ENCODE assay signal across 8 cellular contexts in genomic region chr3:197298858-197299854, GRCh38. TPM values are rescaled to one million over a fixed set of nuclear protein-coding genes. Genes with fewer than 3 reads are reported as not detected.
DNase-seq lines count a peak whose midpoint lies in the region; ATAC-seq and TF ChIP-seq lines count a peak whose summit lies in the region.

No MANE protein-coding gene starts in this region.

- peak overlapping the region; percentile 87 for H3K27ac Mint-ChIP-seq in activated CD8-positive, alpha-beta memory T cell treated with anti-CD3 and anti-CD28 coated beads, Interleukin-2, amount 10 ng/mL, durations not matched to agents 7 days and 5 days
- H3K27ac Mint-ChIP-seq in natural killer cell = peak overlapping the region; percentile 91 to 95

- peaks cover 39% of the 10 kb centered on the region for H3K27me3 Mint-ChIP-seq in activated CD8-positive, alpha-beta memory T cell treated with anti-CD3 and anti-CD28 coated beads, Interleukin-2, amount 10 ng/mL, durations not matched to agents 7 days and 5 days
- peaks cover 6 to 11% of the 10 kb centered on the region in 2 donors for H3K27me3 Mint-ChIP-seq in natural killer cell (ENCODE audit: low read depth in 2 of 2)

- H3K27me3 ChIP-seq in BLaER1 (peaks cover 18% of the 10 kb centered on the region), esophagus squamous epithelium (no peaks in the 10 kb centered on the region), uterus (no peaks in the 10 kb centered on the region)

- peak; percentile 29 for ATAC-seq in GM19467 (IDR thresholded peaks at IDR 0.05; ENCODE audit: unreplicated experiment)
- ATAC-seq in activated CD8-positive, alpha-beta memory T cell treated with anti-CD3 and anti-CD28 coated beads, Interleukin-2, amount 10 ng/mL, durations not matched to agents 7 days and 5 days = peak; percentile 22
- ATAC-seq in natural killer cell = peak in 1 of 3 donors; percentile 9
- ATAC-seq in GM18520 (IDR thresholded peaks at IDR 0.05; ENCODE audit: unreplicated experiment) = no peak

- H3K4me3 Mint-ChIP-seq in activated CD8-positive, alpha-beta memory T cell treated with anti-CD3 and anti-CD28 coated beads, Interleukin-2, amount 10 ng/mL, durations not matched to agents 7 days and 5 days = peak overlapping the region; percentile 91
- peak overlapping the region; percentile 95 for H3K4me3 Mint-ChIP-seq in natural killer cell

- TF ChIP-seq POLR2A in esophagus squamous epithelium (IDR thresholded peaks at IDR 0.05) (peak in 1 of 4 donors; percentile 24), uterus (IDR thresholded peaks at IDR 0.05) (no peak)

- TF ChIP-seq CTCF in esophagus squamous epithelium (IDR thresholded peaks at IDR 0.05) (no peak), natural killer cell (IDR thresholded peaks at IDR 0.05) (no peak), uterus (IDR thresholded peaks at IDR 0.05) (no peak)

- peaks cover 11% of the 10 kb centered on the region; the same call in 1 of the 2 replicates for H3K36me3 ChIP-seq in BLaER1
- peaks cover 0 to 16% (median 0%) of the 10 kb centered on the region in 3 donors for H3K36me3 ChIP-seq in esophagus squamous epithelium
- H3K36me3 ChIP-seq in uterus = no peaks in the 10 kb centered on the region

- CTCF ChIA-PET in activated CD8-positive, alpha-beta memory T cell treated with anti-CD3 and anti-CD28 coated beads, Interleukin-2, amount 10 ng/mL, durations not matched to agents 7 days and 5 days (lab: Charles Lee) = interaction anchor here (2.0 kb wide), 1 partner anchor 43 kb away, joined by 10 read pairs; no protein-coding TSS in a partner anchor

- WGBS in esophagus squamous epithelium, 2 donors = 14 to 21% methylated on average over 17 to 25 of the region's 43 CpGs

- H3K27ac ChIP-seq in BLaER1 = peak overlapping the region; percentile 44; the same call in 1 of the 2 replicates
- peak overlapping the region; percentile 93 to 97 (median 95) for H3K27ac ChIP-seq in esophagus squamous epithelium
- peak overlapping the region in 1 of 2 donors; percentile 93 for H3K27ac ChIP-seq in uterus

- H3K9me3 Mint-ChIP-seq in activated CD8-positive, alpha-beta memory T cell treated with anti-CD3 and anti-CD28 coated beads, Interleukin-2, amount 10 ng/mL, durations not matched to agents 7 days and 5 days (ENCODE audit: low read depth) = no peaks in the 10 kb centered on the region
- no peaks in the 10 kb centered on the region for H3K9me3 Mint-ChIP-seq in natural killer cell

- peaks cover 19% of the 10 kb centered on the region for H3K4me1 Mint-ChIP-seq in activated CD8-positive, alpha-beta memory T cell treated with anti-CD3 and anti-CD28 coated beads, Interleukin-2, amount 10 ng/mL, durations not matched to agents 7 days and 5 days
- H3K4me1 Mint-ChIP-seq in natural killer cell = peaks cover 37 to 48% of the 10 kb centered on the region in 2 donors

- peak overlapping the region; percentile 93 for H3K9ac ChIP-seq in BLaER1

- no peaks in the 10 kb centered on the region for H3K9me3 ChIP-seq in BLaER1
- no peaks in the 10 kb centered on the region for H3K9me3 ChIP-seq in esophagus squamous epithelium
- H3K9me3 ChIP-seq in uterus = no peaks in the 10 kb centered on the region

- H4K20me1 ChIP-seq in BLaER1 = peaks cover 28% of the 10 kb centered on the region

- DNase-seq in NCI-H2171 (lab: John Stamatoyannopoulos, UW) = peak; percentile 1
- peak; percentile 54 for DNase-seq in activated CD8-positive, alpha-beta memory T cell treated with anti-CD3 and anti-CD28 coated beads, Interleukin-2, amount 10 ng/mL, durations not matched to agents 7 days and 5 days
- DNase-seq in esophagus squamous epithelium (lab: John Stamatoyannopoulos, UW) = no peak
- DNase-seq in natural killer cell = no peak
- DNase-seq in uterus = peak; percentile 21 to 27

- peak overlapping the region; percentile 99 for H3K4me2 ChIP-seq in BLaER1

- H3K4me3 ChIP-seq in BLaER1 = peak overlapping the region; percentile 84
- H3K4me3 ChIP-seq in esophagus squamous epithelium = peak overlapping the region; percentile 75 to 96 (median 80)
- peak overlapping the region; percentile 78 to 84 for H3K4me3 ChIP-seq in uterus

- H3K4me1 ChIP-seq in BLaER1 (peaks cover 48% of the 10 kb centered on the region), esophagus squamous epithelium (peaks cover 6 to 56% (median 10%) of the 10 kb centered on the region in 3 donors), uterus (peaks cover 0 to 4% of the 10 kb centered on the region in 2 donors)

- peaks cover 16% of the 10 kb centered on the region for H3K36me3 Mint-ChIP-seq in activated CD8-positive, alpha-beta memory T cell treated with anti-CD3 and anti-CD28 coated beads, Interleukin-2, amount 10 ng/mL, durations not matched to agents 7 days and 5 days
- no peaks in the 10 kb centered on the region for H3K36me3 Mint-ChIP-seq in natural killer cell

- intact Hi-C loops in esophagus squamous epithelium (cut with DNase I) (no loop called here), natural killer cell (cut with micrococcal nuclease) (no loop called here), uterus (cut with DNase I; ENCODE audit: low total_unique reads) (no loop called here)

RNA-seq across cellular contexts. Expression of gene DLG1, which starts 0.7 kb away (rescaled TPM):
- total RNA-seq in activated CD8-positive, alpha-beta memory T cell treated with anti-CD3 and anti-CD28 coated beads, Interleukin-2, amount 10 ng/mL, durations not matched to agents 7 days and 5 days = 10 to 100 TPM; 62.0 to 80.3 TPM
- total RNA-seq in esophagus squamous epithelium (100 to 1,000 TPM; 103 to 150 (median 122) TPM), natural killer cell (10 to 100 TPM; 82.0 to 91.8 (median 89.0) TPM), uterus (100 to 1,000 TPM in 2 of 4 donors, 10 to 100 TPM in 2; 24.1 to 139 (median 82.9) TPM)

Comparison
In these comparisons a context has a peak if more than half of its experiments do, and no peak if none do; other contexts are left out.
1. DNase-seq: peak in NCI-H2171 (single experiment), activated CD8-positive, alpha-beta memory T cell treated with anti-CD3 and anti-CD28 coated beads, Interleukin-2, amount 10 ng/mL, durations not matched to agents 7 days and 5 days (single experiment) and uterus (2 of 2); none in esophagus squamous epithelium (single experiment) and natural killer cell (single experiment).
2. Peak in every context shown above with its lines, with median percentiles within 50 percentile points of each other: H3K4me3 ChIP-seq.